8 cellular contexts compared by ENCODE assay signal in genomic region chr2:42169100-42169868, GRCh38. TPM values are rescaled to one million over a fixed set of nuclear protein-coding genes. Genes with fewer than 3 reads are reported as not detected.
A peak's percentile ranks its signal among the peaks of the same experiment; 100 is the strongest.
DNase-seq lines count a peak whose midpoint lies in the region; TF ChIP-seq lines count a peak whose summit lies in the region.

Gene EML4, plus strand, starts transcription at chr2:42169353. Its CDS starts 259 bp downstream, at chr2:42169612.

- H3K9ac ChIP-seq in endocrine pancreas (ENCODE audit: control insufficient read depth, insufficient read depth, low read length) = peak within 1 kb of the TSS; percentile 93
- peak within 1 kb of the TSS; percentile 92 for H3K9ac ChIP-seq in mesendoderm (ENCODE audit: low read length)

- WGBS in mesendoderm (ENCODE audit: extremely low coverage, insufficient coverage, low lambda C conversion rate) = no CpG with 5 or more reads among the region's 87 CpGs

- no peak within 1 kb of the TSS for H2AK5ac ChIP-seq in mesendoderm (ENCODE audit: low read length)

- H3K4me2 ChIP-seq in mesendoderm (ENCODE audit: low read length) = peak within 1 kb of the TSS; percentile 42

- H3K9me3 ChIP-seq in endocrine pancreas (ENCODE audit: control insufficient read depth, low read length) = no peaks in the 10 kb centered on the region

- H3K4me1 ChIP-seq in endocrine pancreas (ENCODE audit: control insufficient read depth, insufficient read depth, low read length) (peaks cover 25% of the 10 kb centered on the region), mesendoderm (ENCODE audit: control insufficient read depth, low read depth, low read length) (no peaks in the 10 kb centered on the region)

- H3K4ac ChIP-seq in mesendoderm (ENCODE audit: low read depth, low read length) = peak within 1 kb of the TSS; percentile 58

- H3K27me3 ChIP-seq in endocrine pancreas (ENCODE audit: control insufficient read depth, insufficient read depth, low read length) (no peaks in the 10 kb centered on the region), mesendoderm (ENCODE audit: insufficient read depth, low read length, poor library complexity) (no peaks in the 10 kb centered on the region)

- peak within 1 kb of the TSS; percentile 96 for H3K56ac ChIP-seq in mesendoderm (ENCODE audit: low read length)

- H3K27ac ChIP-seq in mesendoderm (ENCODE audit: low read depth, low read length) = peak within 1 kb of the TSS; percentile 25

- H4K5ac ChIP-seq in mesendoderm (ENCODE audit: low read length) = peak within 1 kb of the TSS; percentile 7

- H3K79me2 ChIP-seq in mesendoderm (ENCODE audit: control insufficient read depth, insufficient read depth, low read length) = peaks cover 27% of the 10 kb centered on the region

- H2BK5ac ChIP-seq in mesendoderm (ENCODE audit: low read length) = peak within 1 kb of the TSS; percentile 31

- H4K8ac ChIP-seq in mesendoderm (ENCODE audit: low read depth, low read length) = no peak within 1 kb of the TSS

- H3K18ac ChIP-seq in mesendoderm (ENCODE audit: low read length) = peak within 1 kb of the TSS; percentile 45

- H2BK120ac ChIP-seq in mesendoderm (ENCODE audit: low read depth, low read length) = no peak within 1 kb of the TSS

- H3K23ac ChIP-seq in mesendoderm (ENCODE audit: low read length) = peak within 1 kb of the TSS; percentile 48

- TF ChIP-seq CTCF in GM20000 (IDR thresholded peaks at IDR 0.05; ENCODE audit: extremely low read depth, missing control alignments) = no peak

- H3K4me3 ChIP-seq in endocrine pancreas (ENCODE audit: control insufficient read depth, insufficient read depth, low read length) (peak within 1 kb of the TSS; percentile 93), mesendoderm (ENCODE audit: low read length) (peak within 1 kb of the TSS; percentile 90)

- DNase-seq in CMK (ENCODE audit: low read depth) (peak; percentile 87), GM20000 (ENCODE audit: low spot score) (peak; percentile 96), HT-29 (ENCODE audit: low spot score) (peak; percentile 93), NOMO-1 treated with DMSO at 0.1 percent for 48 hours (lab: John Stamatoyannopoulos, UW; ENCODE audit: unreplicated experiment) (peak; percentile 65), mesendoderm (peak; percentile 94)
- DNase-seq in activated CD8-positive, alpha-beta memory T cell treated with anti-CD3 and anti-CD28 coated beads for 48 hours (ENCODE audit: low read depth in 2 of 3, low spot score in 2 of 3) = peak; percentile 87 to 97 (median 90)
- peak; percentile 87 for DNase-seq in stimulated activated CD8-positive, alpha-beta memory T cell treated with anti-CD3 and anti-CD28 coated beads, Interleukin-12 subunit alpha, Interleukin-12 subunit beta, amount 100 ng/mL, for 4 hours (ENCODE audit: low read depth)

- no peaks in the 10 kb centered on the region for H3K36me3 ChIP-seq in endocrine pancreas (ENCODE audit: control insufficient read depth, insufficient read depth, low read length)
- no peaks in the 10 kb centered on the region for H3K36me3 ChIP-seq in mesendoderm (ENCODE audit: control insufficient read depth, insufficient read depth, low read length)

- H2BK15ac ChIP-seq in mesendoderm (replicated peaks; ENCODE audit: low read depth) = no peak within 1 kb of the TSS

- peaks cover 2% of the 10 kb centered on the region for H3K79me1 ChIP-seq in mesendoderm (ENCODE audit: low read length)

RNA-seq across cellular contexts. Expression of gene EML4, which starts in this region (rescaled TPM):
- 80.0 and 81.9 TPM in 2 replicates for total RNA-seq in HT-29 (2014; rRNA removed; shearing (Covaris generic))
- polyA plus RNA-seq in mesendoderm (2013, experiment 1 of 2) = 55.7 TPM
- polyA plus RNA-seq in mesendoderm (2013, experiment 2 of 2) = 54.9 TPM

Comparison
In these comparisons a context has a peak if more than half of its experiments do, and no peak if none do; other contexts are left out.
1. Peak in every context shown above with its lines: DNase-seq, H3K4me3 ChIP-seq and H3K27ac ChIP-seq.